Comparison of ENCODE assay signal across 8 cellular contexts in genomic region chr7:98107313-98107691, GRCh38. TPM values are rescaled to one million over a fixed set of nuclear protein-coding genes. Genes with fewer than 3 reads are reported as not detected.
DNase-seq lines count a peak whose midpoint lies in the region; ATAC-seq and TF ChIP-seq lines count a peak whose summit lies in the region.

No MANE protein-coding gene starts in this region.

- no peak overlapping the region for H2BK120ac ChIP-seq in mesendoderm (ENCODE audit: low read depth, low read length)

- H3K79me1 ChIP-seq in mesendoderm (ENCODE audit: low read length): peaks cover 6% of the 10 kb centered on the region

- H4K5ac ChIP-seq in mesendoderm (ENCODE audit: low read length): no peak overlapping the region

- no peak overlapping the region for H4K8ac ChIP-seq in mesendoderm (ENCODE audit: low read depth, low read length)

- H3K4me1 Mint-ChIP-seq in dendritic cell treated with granulocyte-macrophage colony-stimulating factor and Interleukin-4, amounts not matched to agents 40 ng/mL and 50 ng/mL, for 4 days (ENCODE audit: low read depth): peaks cover 11% of the 10 kb centered on the region

- peaks cover 4% of the 10 kb centered on the region for H3K4me1 ChIP-seq in mesendoderm (ENCODE audit: control insufficient read depth, low read depth, low read length)
- no peaks in the 10 kb centered on the region for H3K4me1 ChIP-seq in uterus

- no peak overlapping the region for H2BK15ac ChIP-seq in mesendoderm (replicated peaks; ENCODE audit: low read depth)

- no peak overlapping the region for H3K23ac ChIP-seq in mesendoderm (ENCODE audit: low read length)

- H3K56ac ChIP-seq in mesendoderm (ENCODE audit: low read length): peak overlapping the region; percentile 91

- no peak for TF ChIP-seq POLR2A in uterus (IDR thresholded peaks at IDR 0.05)

- no peaks in the 10 kb centered on the region for H3K27me3 ChIP-seq in mesendoderm (ENCODE audit: insufficient read depth, low read length, poor library complexity)
- no peaks in the 10 kb centered on the region for H3K27me3 ChIP-seq in uterus

- peak overlapping the region; percentile 78 for H3K9ac ChIP-seq in mesendoderm (ENCODE audit: low read length)

- peaks cover 25% of the 10 kb centered on the region for H3K79me2 ChIP-seq in mesendoderm (ENCODE audit: control insufficient read depth, insufficient read depth, low read length)

- H3K4me3 ChIP-seq in mesendoderm (ENCODE audit: low read length): peak overlapping the region; percentile 84
- peak overlapping the region; percentile 51 to 81 for H3K4me3 ChIP-seq in uterus

- H3K4ac ChIP-seq in mesendoderm (ENCODE audit: low read depth, low read length): no peak overlapping the region

- no peaks in the 10 kb centered on the region for H3K9me3 ChIP-seq in uterus

- H3K4me2 ChIP-seq in mesendoderm (ENCODE audit: low read length): peak overlapping the region; percentile 13

- WGBS in mesendoderm (ENCODE audit: extremely low coverage, insufficient coverage, low lambda C conversion rate): no CpG with 5 or more reads among the region's 29 CpGs

- peak overlapping the region; percentile 94 for H3K27ac Mint-ChIP-seq in dendritic cell treated with granulocyte-macrophage colony-stimulating factor and Interleukin-4, amounts not matched to agents 40 ng/mL and 50 ng/mL, for 4 days

- TF ChIP-seq CTCF in uterus (IDR thresholded peaks at IDR 0.05): no peak

- peak overlapping the region; percentile 44 for H3K18ac ChIP-seq in mesendoderm (ENCODE audit: low read length)

- no peaks in the 10 kb centered on the region for H3K36me3 ChIP-seq in mesendoderm (ENCODE audit: control insufficient read depth, insufficient read depth, low read length)
- H3K36me3 ChIP-seq in uterus: no peaks in the 10 kb centered on the region

- no peak overlapping the region for H2AK5ac ChIP-seq in mesendoderm (ENCODE audit: low read length)

- H2BK5ac ChIP-seq in mesendoderm (ENCODE audit: low read length): no peak overlapping the region

- peaks cover 10% of the 10 kb centered on the region for H3K9me3 Mint-ChIP-seq in dendritic cell treated with granulocyte-macrophage colony-stimulating factor and Interleukin-4, amounts not matched to agents 40 ng/mL and 50 ng/mL, for 4 days

- DNase-seq in Ammon's horn (ENCODE audit: low spot score) (peak; percentile 29), RKO (ENCODE audit: low spot score) (peak; percentile 57), mesendoderm (no peak), uterus (no peak), GM19238 (ENCODE audit: insufficient read length, low spot score) (no peak)

- no peak overlapping the region for H3K27ac ChIP-seq in mesendoderm (ENCODE audit: low read depth, low read length)
- H3K27ac ChIP-seq in uterus: peak overlapping the region; percentile 73 to 75

- H3K4me3 Mint-ChIP-seq in dendritic cell treated with granulocyte-macrophage colony-stimulating factor and Interleukin-4, amounts not matched to agents 40 ng/mL and 50 ng/mL, for 4 days: peak overlapping the region; percentile 99

- peaks cover 83% of the 10 kb centered on the region for H3K27me3 Mint-ChIP-seq in dendritic cell treated with granulocyte-macrophage colony-stimulating factor and Interleukin-4, amounts not matched to agents 40 ng/mL and 50 ng/mL, for 4 days

- intact Hi-C loops in dendritic cell treated with granulocyte-macrophage colony-stimulating factor and Interleukin-4, amounts not matched to agents 40 ng/mL and 50 ng/mL, for 4 days (cut with micrococcal nuclease): loop anchor here (2.0 to 5.0 kb wide), 2 partner anchors 25 to 85 kb away; no protein-coding TSS in a partner anchor
- intact Hi-C loops in uterus (cut with DNase I; ENCODE audit: low total_unique reads): loop anchor here (5.0 kb wide), 1 partner anchor 60 kb away; no protein-coding TSS in a partner anchor

- ATAC-seq in GM21390 (IDR thresholded peaks at IDR 0.05; ENCODE audit: unreplicated experiment) (peak; percentile 4), HG02763 (IDR thresholded peaks at IDR 0.05; ENCODE audit: unreplicated experiment) (no peak)

- H3K36me3 Mint-ChIP-seq in dendritic cell treated with granulocyte-macrophage colony-stimulating factor and Interleukin-4, amounts not matched to agents 40 ng/mL and 50 ng/mL, for 4 days (ENCODE audit: low read depth): peaks cover 8% of the 10 kb centered on the region

RNA-seq across cellular contexts. Expression of gene LMTK2, which starts 0.6 kb away (rescaled TPM):
- 10.1 TPM for polyA plus RNA-seq in mesendoderm (2013, experiment 1 of 2)
- polyA plus RNA-seq in mesendoderm (2013, experiment 2 of 2): 9.7 TPM
- total RNA-seq in uterus: 10 to 100 TPM in 3 of 4 donors, 1 to 10 TPM in 1; 5.9 to 23.3 (median 14.8) TPM

Comparison
In these comparisons a context has a peak if more than half of its experiments do, and no peak if none do; other contexts are left out.
1. DNase-seq: peak in Ammon's horn (single experiment) and RKO (single experiment); none in mesendoderm (single experiment), uterus (0 of 2) and GM19238 (single experiment).